Comparison of ENCODE assay signal across 13 cellular contexts in genomic region chr12:27161458-27162228, GRCh38.
DNase-seq lines count a peak whose midpoint lies in the region; ATAC-seq and TF ChIP-seq lines count a peak whose summit lies in the region.
"Had no signal": no experiment of that assay in that cellular context is flagged by ENCODE, and none has a peak within 500 bp of the region (broad histone marks: within the 10 kb centered on the region; RNA-seq: fewer than 3 reads in every experiment).

No MANE protein-coding gene starts in this region.

- H3K27ac Mint-ChIP-seq in CD8-positive, alpha-beta T cell, result no peak overlapping the region

- DNase-seq in A172 (ENCODE audit: low spot score) (peak; percentile 29), Panc1 (ENCODE audit: low read depth, low spot score) (peak; percentile 88), GM20000 (ENCODE audit: low spot score) (no peak), NCI-H1694 treated with DMSO at 0.1 percent for 48 hours (lab: John Stamatoyannopoulos, UW) (no peak), ascending aorta (ENCODE audit: low spot score in 2 of 2) (no peak)
- no peak for DNase-seq in CD8-positive, alpha-beta T cell
- DNase-seq: foreskin keratinocyte, Karpas-422, lower lobe of right lung had no signal

- POLR2A ChIA-PET in Panc1 (lab: Charles Lee), result no interaction called here
- POLR2A ChIA-PET in CD8-positive, alpha-beta T cell (lab: Charles Lee), result no interaction called here

- H3K27me3 ChIP-seq in Panc1 (ENCODE audit: control insufficient read depth, insufficient read depth, low read length) (no peaks in the 10 kb centered on the region), ascending aorta (no peaks in the 10 kb centered on the region)
- H3K27me3 ChIP-seq in CD8-positive, alpha-beta T cell (ENCODE audit: insufficient read depth, low read length), result no peaks in the 10 kb centered on the region
- H3K27me3 ChIP-seq: cardiac muscle cell, foreskin keratinocyte, tibial nerve had no signal

- H3K27ac ChIP-seq in Panc1 (ENCODE audit: low read length) (no peak overlapping the region), ascending aorta (no peak overlapping the region)
- no peak overlapping the region for H3K27ac ChIP-seq in CD8-positive, alpha-beta T cell (ENCODE audit: low read depth, low read length)
- H3K27ac ChIP-seq: cardiac muscle cell, foreskin keratinocyte, lower lobe of right lung, tibial nerve had no signal

- H3K4me1 ChIP-seq in Panc1 (ENCODE audit: control insufficient read depth, insufficient read depth, low read length) (no peaks in the 10 kb centered on the region), ascending aorta (no peaks in the 10 kb centered on the region)
- H3K4me1 ChIP-seq in CD8-positive, alpha-beta T cell (ENCODE audit: insufficient read depth, low read length), result no peaks in the 10 kb centered on the region
- H3K4me1 ChIP-seq: lower lobe of right lung, tibial nerve had no signal

- in situ Hi-C loops in Panc1 (cut with HindIII; ENCODE audit: low pct_unique_long_range_greater_than_20kb, low sequenced_read_pairs), result no loop called here

- no TSS peak for BruUV-seq in Panc1 (replicated peaks; lab: Mats Ljungman, UMichigan)

- H3K27me3 Mint-ChIP-seq in CD8-positive, alpha-beta T cell (ENCODE audit: low read depth), result no peaks in the 10 kb centered on the region

- H3K4me1 Mint-ChIP-seq in CD8-positive, alpha-beta T cell (ENCODE audit: low read depth), result no peaks in the 10 kb centered on the region

- H3K4me3 ChIP-seq in Panc1 (ENCODE audit: low read depth in 2 of 2, low read length in 2 of 2), result no peak overlapping the region
- no peak overlapping the region for H3K4me3 ChIP-seq in ascending aorta
- no peak overlapping the region for H3K4me3 ChIP-seq in CD8-positive, alpha-beta T cell (ENCODE audit: low read depth, low read length)
- H3K4me3 ChIP-seq: cardiac muscle cell, lower lobe of right lung, tibial nerve had no signal

- CTCF ChIA-PET in Panc1 (lab: Charles Lee), result no interaction called here
- CTCF ChIA-PET in CD8-positive, alpha-beta T cell (lab: Charles Lee), result interaction anchor here (0.6 kb wide), 1 partner anchor 31 kb away, joined by 4 read pairs; no protein-coding TSS in a partner anchor

- H3K36me3 Mint-ChIP-seq in CD8-positive, alpha-beta T cell, result no peaks in the 10 kb centered on the region

- TF ChIP-seq CTCF in Panc1 (IDR thresholded peaks at IDR 0.05) (no peak), GM20000 (IDR thresholded peaks at IDR 0.05; ENCODE audit: extremely low read depth, missing control alignments) (no peak), ascending aorta (IDR thresholded peaks at IDR 0.05) (no peak)
- TF ChIP-seq CTCF in CD8-positive, alpha-beta T cell (IDR thresholded peaks at IDR 0.05), result no peak

- H3K9me3 Mint-ChIP-seq in CD8-positive, alpha-beta T cell, result no peaks in the 10 kb centered on the region

- H3K9me3 ChIP-seq in Panc1 (ENCODE audit: control insufficient read depth, insufficient read depth, low read depth, low read length) (no peaks in the 10 kb centered on the region), ascending aorta (no peaks in the 10 kb centered on the region)
- no peaks in the 10 kb centered on the region for H3K9me3 ChIP-seq in CD8-positive, alpha-beta T cell (ENCODE audit: low read length)
- H3K9me3 ChIP-seq: lower lobe of right lung, tibial nerve had no signal

- H3K4me3 Mint-ChIP-seq in CD8-positive, alpha-beta T cell, result no peak overlapping the region

- intact Hi-C loops in Panc1 (cut with micrococcal nuclease; ENCODE audit: unreplicated experiment) (no loop called here), ascending aorta (cut with DNase I) (no loop called here)
- intact Hi-C loops in CD8-positive, alpha-beta T cell (cut with DNase I, micrococcal nuclease), result no loop called here

- ATAC-seq in GM19035 (IDR thresholded peaks at IDR 0.05; ENCODE audit: unreplicated experiment) (peak; percentile 87), HG02938 (IDR thresholded peaks at IDR 0.05; ENCODE audit: unreplicated experiment) (peak; percentile 74), Panc1 (peak; percentile 80)
- ATAC-seq in CD8-positive, alpha-beta T cell, result no peak
- ATAC-seq: foreskin keratinocyte, lower lobe of right lung had no signal

- no peaks in the 10 kb centered on the region for H3K36me3 ChIP-seq in Panc1 (ENCODE audit: control insufficient read depth, insufficient read depth, low read length)
- H3K36me3 ChIP-seq in ascending aorta, result no peaks in the 10 kb centered on the region
- H3K36me3 ChIP-seq in CD8-positive, alpha-beta T cell (ENCODE audit: insufficient read depth, low read length), result no peaks in the 10 kb centered on the region
- H3K36me3 ChIP-seq: cardiac muscle cell, lower lobe of right lung, tibial nerve had no signal

Comparison
In these comparisons a context has a peak if more than half of its experiments do, and no peak if none do; other contexts are left out.
1. DNase-seq: peak in A172 (single experiment) and Panc1 (single experiment); none in GM20000 (single experiment), NCI-H1694 treated with DMSO at 0.1 percent for 48 hours (single experiment), ascending aorta (0 of 2) and CD8-positive, alpha-beta T cell (0 of 7).